ENCODE assay signal across 9 cellular contexts in the genomic region with DNA sequence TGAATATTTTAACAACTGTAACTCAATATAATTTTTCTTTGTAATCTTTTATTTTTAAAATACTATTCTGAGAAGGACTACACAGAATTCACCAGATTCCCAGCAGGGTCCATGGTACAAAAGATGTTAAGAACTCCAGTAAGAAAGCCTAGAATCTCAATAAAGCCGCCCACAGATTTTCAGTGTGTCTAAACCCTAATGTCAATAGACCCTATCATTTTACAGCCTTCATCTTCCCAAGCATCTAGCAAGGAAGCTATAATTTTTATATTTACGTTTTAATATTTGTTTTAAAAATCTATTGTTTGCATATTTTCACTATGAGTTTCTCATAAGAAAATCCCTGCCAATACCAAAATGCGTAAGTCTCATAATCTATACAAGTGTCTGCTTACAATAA.
"Had no signal": no experiment of that assay in that cellular context is flagged by ENCODE, and none has a peak within 500 bp of the region (broad histone marks: within the 10 kb centered on the region; RNA-seq: fewer than 3 reads in every experiment).

No MANE protein-coding gene starts in this region.

- ATAC-seq: HCT116, K562 had no signal

- H3K9me3 ChIP-seq: HAP-1 had no signal

- H2AFZ ChIP-seq: GM23248 had no signal

- H3K4me3 ChIP-seq: GM23248, HAP-1, K562 had no signal

- H3K4me1 ChIP-seq: HAP-1 had no signal

- H3K9ac ChIP-seq: GM23248 had no signal

- H3K27ac ChIP-seq: GM23248, HL-60 had no signal

- H3K36me3 ChIP-seq: HAP-1 had no signal

- DNase-seq: GM23248, GOT3, H7, HFFc6, IMR-90 had no signal
